ENCODE assay signal across 14 cellular contexts in the genomic region with DNA sequence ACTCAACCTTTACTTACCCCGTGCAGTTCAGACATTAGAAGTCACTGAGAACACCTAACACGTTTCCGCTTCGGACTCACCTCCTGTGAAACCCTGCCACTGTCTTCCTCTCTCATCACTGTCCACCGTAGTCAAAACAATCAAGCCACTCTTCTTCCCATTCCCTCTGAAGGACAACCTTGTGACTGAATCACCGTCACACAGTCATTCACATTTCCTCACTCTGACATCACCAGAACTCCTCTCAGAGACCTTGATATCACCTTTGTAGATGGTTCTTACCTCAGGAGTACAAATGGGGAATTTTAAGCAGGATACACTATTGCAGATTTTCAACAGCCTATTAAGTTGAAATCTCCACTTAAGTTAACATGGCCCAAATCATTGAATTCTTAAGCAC. TPM values are rescaled to one million over a fixed set of nuclear protein-coding genes. Genes with fewer than 3 reads are reported as not detected.
DNase-seq lines count a peak whose midpoint lies in the region; ATAC-seq, FAIRE-seq and TF ChIP-seq lines count a peak whose summit lies in the region.
"Had no signal": no experiment of that assay in that cellular context is flagged by ENCODE, and none has a peak within 500 bp of the region (broad histone marks: within the 10 kb centered on the region; RNA-seq: fewer than 3 reads in every experiment).

No MANE protein-coding gene starts in this region.

- no peaks in the 10 kb centered on the region for H3K27me3 ChIP-seq in CD8-positive, alpha-beta T cell (ENCODE audit: insufficient read depth, low read length)
- no peaks in the 10 kb centered on the region for H3K27me3 ChIP-seq in HUES64 (ENCODE audit: insufficient read depth, low read length)
- H3K27me3 ChIP-seq: ascending aorta, pancreas had no signal

- H3K4me1 ChIP-seq in CD8-positive, alpha-beta T cell (ENCODE audit: insufficient read depth, low read length): peaks cover 34% of the 10 kb centered on the region
- peaks cover 14% of the 10 kb centered on the region; the same call in 1 of the 2 replicates for H3K4me1 ChIP-seq in HUES64 (ENCODE audit: insufficient read depth, low read length)

- POLR2A ChIA-PET in CD8-positive, alpha-beta T cell (lab: Charles Lee): no interaction called here
- POLR2A ChIA-PET in activated naive CD8-positive, alpha-beta T cell treated with anti-CD3 and anti-CD28 coated beads, Interleukin-2, amount 10 ng/mL, durations not matched to agents 7 days and 5 days (lab: Charles Lee): no interaction called here

- H3K27me3 Mint-ChIP-seq in CD8-positive, alpha-beta T cell (ENCODE audit: low read depth): no peaks in the 10 kb centered on the region
- H3K27me3 Mint-ChIP-seq in activated naive CD8-positive, alpha-beta T cell treated with anti-CD3 and anti-CD28 coated beads, Interleukin-2, amount 10 ng/mL, durations not matched to agents 7 days and 5 days: no peaks in the 10 kb centered on the region
- H3K27me3 Mint-ChIP-seq in natural killer cell treated with Interleukin-12 subunit alpha and Interleukin-12 subunit beta and Interleukin-15 and Interleukin-18, amount 100 ng/mL, for 72 hours: no peaks in the 10 kb centered on the region

- no peaks in the 10 kb centered on the region for H3K36me3 ChIP-seq in CD8-positive, alpha-beta T cell (ENCODE audit: insufficient read depth, low read length)
- peaks cover 11% of the 10 kb centered on the region; the same call in 1 of the 2 replicates for H3K36me3 ChIP-seq in HUES64 (ENCODE audit: insufficient read depth, low read length)
- H3K36me3 ChIP-seq: ascending aorta, pancreas had no signal

- DNase-seq in CD8-positive, alpha-beta T cell: no peak
- no peak for DNase-seq in activated naive CD8-positive, alpha-beta T cell treated with anti-CD3 and anti-CD28 coated beads, Interleukin-2, amount 10 ng/mL, durations not matched to agents 7 days and 5 days
- no peak for DNase-seq in natural killer cell treated with Interleukin-12 subunit alpha and Interleukin-12 subunit beta and Interleukin-15 and Interleukin-18, amount 100 ng/mL, for 72 hours (ENCODE audit: low spot score)
- DNase-seq in GM19239 (ENCODE audit: insufficient read length, low spot score): no peak
- DNase-seq in Right ventricle myocardium superior: no peak
- no peak for DNase-seq in A172 (ENCODE audit: low spot score)
- DNase-seq: activated CD4-positive, CD25-positive, alpha-beta regulatory T cell; DMS 273 treated with DMSO at 0.1 percent for 48 hours; pancreas; stimulated activated CD4-positive, alpha-beta T cell treated with anti-CD3 and anti-CD28 coated beads, Interleukin-2, amount 100 ng/mL, for 48 hours had no signal

- peaks cover 12% of the 10 kb centered on the region for H3K36me3 Mint-ChIP-seq in CD8-positive, alpha-beta T cell
- peaks cover 10% of the 10 kb centered on the region for H3K36me3 Mint-ChIP-seq in activated naive CD8-positive, alpha-beta T cell treated with anti-CD3 and anti-CD28 coated beads, Interleukin-2, amount 10 ng/mL, durations not matched to agents 7 days and 5 days
- H3K36me3 Mint-ChIP-seq in natural killer cell treated with Interleukin-12 subunit alpha and Interleukin-12 subunit beta and Interleukin-15 and Interleukin-18, amount 100 ng/mL, for 72 hours: peaks cover 4% of the 10 kb centered on the region

- intact Hi-C loops in CD8-positive, alpha-beta T cell (cut with DNase I, micrococcal nuclease): loop anchor here (2.0 to 10.0 kb wide), 6 partner anchors 177 to 1138 kb away; a partner anchor contains a TSS
- intact Hi-C loops in Right ventricle myocardium superior (cut with DNase I): loop anchor here (5.0 kb wide), 1 partner anchor 58 kb away; a partner anchor contains a TSS

- H3K4me3 ChIP-seq in CD8-positive, alpha-beta T cell (ENCODE audit: low read depth, low read length): no peak overlapping the region
- H3K4me3 ChIP-seq in HUES64 (ENCODE audit: low read length): peak overlapping the region; percentile 74

- no peaks in the 10 kb centered on the region for H3K9me3 Mint-ChIP-seq in CD8-positive, alpha-beta T cell
- no peaks in the 10 kb centered on the region for H3K9me3 Mint-ChIP-seq in activated naive CD8-positive, alpha-beta T cell treated with anti-CD3 and anti-CD28 coated beads, Interleukin-2, amount 10 ng/mL, durations not matched to agents 7 days and 5 days
- H3K9me3 Mint-ChIP-seq in natural killer cell treated with Interleukin-12 subunit alpha and Interleukin-12 subunit beta and Interleukin-15 and Interleukin-18, amount 100 ng/mL, for 72 hours: peaks cover 4% of the 10 kb centered on the region

- FAIRE-seq in GM19239 (lab: Jason Lieb, UNC): no peak
- FAIRE-seq: GM18507, pancreas had no signal

- peaks cover 47% of the 10 kb centered on the region for H3K4me1 Mint-ChIP-seq in CD8-positive, alpha-beta T cell (ENCODE audit: low read depth)
- H3K4me1 Mint-ChIP-seq in activated naive CD8-positive, alpha-beta T cell treated with anti-CD3 and anti-CD28 coated beads, Interleukin-2, amount 10 ng/mL, durations not matched to agents 7 days and 5 days: peaks cover 28% of the 10 kb centered on the region
- H3K4me1 Mint-ChIP-seq in natural killer cell treated with Interleukin-12 subunit alpha and Interleukin-12 subunit beta and Interleukin-15 and Interleukin-18, amount 100 ng/mL, for 72 hours (ENCODE audit: low read depth in 2 of 2): peaks cover 36 to 41% of the 10 kb centered on the region in 2 donors

- no peak overlapping the region for H3K27ac ChIP-seq in CD8-positive, alpha-beta T cell (ENCODE audit: low read depth, low read length)
- H3K27ac ChIP-seq in HUES64 (ENCODE audit: low read depth, low read length): no peak overlapping the region
- H3K27ac ChIP-seq: ascending aorta, pancreas had no signal

- H3K4me3 Mint-ChIP-seq in CD8-positive, alpha-beta T cell: peak overlapping the region; percentile 95
- peak overlapping the region; percentile 98 for H3K4me3 Mint-ChIP-seq in activated naive CD8-positive, alpha-beta T cell treated with anti-CD3 and anti-CD28 coated beads, Interleukin-2, amount 10 ng/mL, durations not matched to agents 7 days and 5 days
- peak overlapping the region; percentile 98 for H3K4me3 Mint-ChIP-seq in natural killer cell treated with Interleukin-12 subunit alpha and Interleukin-12 subunit beta and Interleukin-15 and Interleukin-18, amount 100 ng/mL, for 72 hours

- 95% methylated on average over 6 of the region's 6 CpGs for WGBS in HUES64

- no peak overlapping the region for H3K27ac Mint-ChIP-seq in CD8-positive, alpha-beta T cell
- H3K27ac Mint-ChIP-seq in activated naive CD8-positive, alpha-beta T cell treated with anti-CD3 and anti-CD28 coated beads, Interleukin-2, amount 10 ng/mL, durations not matched to agents 7 days and 5 days: peak overlapping the region; percentile 25
- peak overlapping the region; percentile 78 to 98 for H3K27ac Mint-ChIP-seq in natural killer cell treated with Interleukin-12 subunit alpha and Interleukin-12 subunit beta and Interleukin-15 and Interleukin-18, amount 100 ng/mL, for 72 hours

- H3K9me3 ChIP-seq in CD8-positive, alpha-beta T cell (ENCODE audit: low read length): no peaks in the 10 kb centered on the region
- no peaks in the 10 kb centered on the region for H3K9me3 ChIP-seq in HUES64 (ENCODE audit: insufficient read depth, low read depth, low read length)
- H3K9me3 ChIP-seq: ascending aorta, pancreas had no signal

- no peak overlapping the region for H3K9ac ChIP-seq in HUES64 (ENCODE audit: low read depth, low read length)

- CTCF ChIA-PET in CD8-positive, alpha-beta T cell (lab: Charles Lee): interaction anchor here (0.8 kb wide), 1 partner anchor 82 kb away, joined by 3 read pairs; no protein-coding TSS in a partner anchor

- no peak for TF ChIP-seq CTCF in CD8-positive, alpha-beta T cell (IDR thresholded peaks at IDR 0.05)

- no peak for ATAC-seq in CD8-positive, alpha-beta T cell
- ATAC-seq in activated naive CD8-positive, alpha-beta T cell treated with anti-CD3 and anti-CD28 coated beads, Interleukin-2, amount 10 ng/mL, durations not matched to agents 7 days and 5 days (ENCODE audit: low read depth): no peak
- ATAC-seq in natural killer cell treated with Interleukin-12 subunit alpha and Interleukin-12 subunit beta and Interleukin-15 and Interleukin-18, amount 100 ng/mL, for 72 hours: no peak
- no peak for ATAC-seq in GM19023 (IDR thresholded peaks at IDR 0.05; ENCODE audit: unreplicated experiment)
- no peak for ATAC-seq in Right ventricle myocardium superior (ENCODE audit: poor library complexity)
- ATAC-seq: pancreas had no signal

RNA-seq across cellular contexts. Expression of a gene that starts 1.3 kb away (rescaled TPM):
- 1 to 10 TPM; 2.2 to 2.3 TPM for total RNA-seq in CD8-positive, alpha-beta T cell
- 8.7 TPM for polyA plus RNA-seq in HUES64 (2013, experiment 1 of 2)
- polyA plus RNA-seq in HUES64 (2013, experiment 2 of 2): 8.6 TPM
- total RNA-seq in activated naive CD8-positive, alpha-beta T cell treated with anti-CD3 and anti-CD28 coated beads, Interleukin-2, amount 10 ng/mL, durations not matched to agents 7 days and 5 days: 1 to 10 TPM; 6.9 TPM
- total RNA-seq in natural killer cell treated with Interleukin-12 subunit alpha and Interleukin-12 subunit beta and Interleukin-15 and Interleukin-18, amount 100 ng/mL, for 72 hours: 1 to 10 TPM; 4.2 to 7.3 TPM
- total RNA-seq in Right ventricle myocardium superior: 7.3 TPM
- 10.3 and 11.6 TPM in 2 replicates for total RNA-seq in A172 (2014; rRNA removed; shearing (Covaris generic))
